In the genomic region with DNA sequence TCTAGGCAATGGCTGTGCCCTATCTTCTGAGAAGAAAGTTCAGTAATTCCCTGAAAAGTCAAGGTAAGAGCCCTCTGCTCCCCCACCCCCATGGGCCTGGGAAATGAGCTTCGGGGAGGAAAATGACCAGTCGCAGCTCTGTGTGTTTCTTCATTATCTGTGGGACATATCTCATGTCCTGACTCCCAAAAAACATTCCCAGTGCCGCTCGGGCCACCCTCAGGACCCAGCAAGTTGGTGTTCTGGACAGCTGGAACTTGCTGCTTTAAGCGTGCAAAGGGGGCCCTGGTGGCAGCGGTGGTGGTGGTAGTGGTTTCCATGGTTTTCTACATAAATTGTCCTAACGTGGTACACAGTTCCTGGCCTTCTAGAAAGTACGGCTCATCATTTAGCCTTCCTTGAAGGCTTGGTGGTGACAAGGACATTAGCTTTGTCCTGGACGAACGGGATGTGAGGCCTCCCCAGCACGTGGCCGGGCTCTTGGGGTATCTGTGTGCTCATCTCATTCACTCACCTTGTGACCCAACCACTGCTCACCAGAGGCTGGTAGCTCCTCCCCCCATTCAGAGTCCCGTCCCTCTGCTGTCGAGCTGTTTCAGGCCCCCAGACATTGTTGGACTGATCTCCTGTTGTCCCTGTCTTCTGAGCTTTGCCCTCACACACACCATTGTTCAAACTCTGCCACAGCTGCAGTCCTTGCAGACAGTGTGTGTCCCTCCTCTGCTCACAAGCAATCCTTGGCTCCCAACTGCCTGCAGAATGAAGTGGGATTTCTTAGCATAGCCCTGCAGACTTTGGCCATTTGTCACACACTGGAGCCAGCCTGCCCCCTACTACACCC, we compare ENCODE assay signal across 1 cellular context.
TF ChIP-seq lines count a peak whose summit lies in the region.

No MANE protein-coding gene starts in this region.

TF ChIP-seq in H1, 55 proteins besides CTCF, POLR2A, EP300 and RAD21:
- TF ChIP-seq RNF2 (IDR thresholded peaks at IDR 0.05; ENCODE audit: borderline replicate concordance, low read depth, low read length, missing control alignments, poor library complexity, severe bottlenecking) (no peak), PHF8 (conservative IDR thresholded peaks at IDR 0.05; ENCODE audit: low read depth, low read length) (no peak), RFX5 (IDR thresholded peaks at IDR 0.05; ENCODE audit: borderline replicate concordance, low read depth, low read length) (no peak), CHD1 (IDR thresholded peaks at IDR 0.05; ENCODE audit: low read depth, low read length) (no peak), JUN (IDR thresholded peaks at IDR 0.05; ENCODE audit: low read depth, low read length) (no peak), SP1 (IDR thresholded peaks at IDR 0.05; ENCODE audit: low read depth, low read length) (no peak), ATF2 (IDR thresholded peaks at IDR 0.05; ENCODE audit: low read length) (no peak)
TF ChIP-seq in H1: peak in this region for 0.
